Comparison of ENCODE assay signal across 8 cellular contexts in genomic region chr13:26184791-26185250, GRCh38. TPM values are rescaled to one million over a fixed set of nuclear protein-coding genes. Genes with fewer than 3 reads are reported as not detected.
DNase-seq lines count a peak whose midpoint lies in the region; ATAC-seq and TF ChIP-seq lines count a peak whose summit lies in the region.

No MANE protein-coding gene starts in this region.

- intact Hi-C loops in activated CD4-positive, alpha-beta T cell treated with anti-CD3 and anti-CD28 coated beads for 36 hours (cut with DNase I, micrococcal nuclease), result loop anchor here (1.0 to 10.0 kb wide), 8 partner anchors 190 to 1440 kb away; partner anchors contain the start of genes LNX2 (in 1 of the 2), POLR1D (in 1 of the 2) and USP12 (in 1 of the 2)
- intact Hi-C loops in right lobe of liver (cut with DNase I), result no loop called here

- CTCF ChIA-PET in activated CD4-positive, alpha-beta T cell treated with anti-CD3 and anti-CD28 coated beads for 36 hours (lab: Charles Lee), result interaction anchor here (0.5 to 3.9 kb wide), 42 partner anchors 9 to 520 kb away, joined by 3 to 65 read pairs (median 5); partner anchors contain the start of gene RNF6

- H3K4me1 Mint-ChIP-seq in activated CD4-positive, alpha-beta T cell treated with anti-CD3 and anti-CD28 coated beads for 36 hours, result peaks cover 26% of the 10 kb centered on the region
- peaks cover 21% of the 10 kb centered on the region for H3K4me1 Mint-ChIP-seq in chondrocyte (ENCODE audit: low read depth)

- TF ChIP-seq POLR2A in right lobe of liver (IDR thresholded peaks at IDR 0.05), result no peak

- peak overlapping the region; percentile 5 for H3K4me3 Mint-ChIP-seq in activated CD4-positive, alpha-beta T cell treated with anti-CD3 and anti-CD28 coated beads for 36 hours
- no peak overlapping the region for H3K4me3 Mint-ChIP-seq in chondrocyte (ENCODE audit: unreplicated experiment)

- H3K4me3 ChIP-seq in right lobe of liver, result no peak overlapping the region

- whole genome bisulfite sequencing in right lobe of liver (ENCODE audit: insufficient coverage, low coverage, low lambda C conversion rate, missing lambda C conversion rate), result 47% methylated on average over 8 of the region's 8 CpGs

- H3K27ac ChIP-seq in right lobe of liver, result no peak overlapping the region

- ATAC-seq in HG02938 (IDR thresholded peaks at IDR 0.05; ENCODE audit: unreplicated experiment) (peak; percentile 25), right lobe of liver (peak; percentile 54 to 67 (median 62)), GM21576 (IDR thresholded peaks at IDR 0.05; ENCODE audit: unreplicated experiment) (no peak)
- peak; percentile 21 for ATAC-seq in activated CD4-positive, alpha-beta T cell treated with anti-CD3 and anti-CD28 coated beads for 36 hours

- H3K9me3 ChIP-seq in right lobe of liver, result no peaks in the 10 kb centered on the region

- TF ChIP-seq CTCF in chondrocyte (IDR thresholded peaks at IDR 0.05), result peak; percentile 95
- peak; percentile 85 to 96 (median 94) for TF ChIP-seq CTCF in right lobe of liver (IDR thresholded peaks at IDR 0.05)

- H3K36me3 ChIP-seq in right lobe of liver, result no peaks in the 10 kb centered on the region

- no peaks in the 10 kb centered on the region for H3K27me3 Mint-ChIP-seq in activated CD4-positive, alpha-beta T cell treated with anti-CD3 and anti-CD28 coated beads for 36 hours
- no peaks in the 10 kb centered on the region for H3K27me3 Mint-ChIP-seq in chondrocyte (ENCODE audit: low read depth)

- H3K36me3 Mint-ChIP-seq in activated CD4-positive, alpha-beta T cell treated with anti-CD3 and anti-CD28 coated beads for 36 hours (ENCODE audit: low read depth), result peaks cover 7% of the 10 kb centered on the region
- H3K36me3 Mint-ChIP-seq in chondrocyte (ENCODE audit: low read depth), result no peaks in the 10 kb centered on the region

- POLR2A ChIA-PET in activated CD4-positive, alpha-beta T cell treated with anti-CD3 and anti-CD28 coated beads for 36 hours (lab: Charles Lee), result interaction anchor here (0.6 to 1.2 kb wide), 3 partner anchors 14 to 514 kb away, joined by 3 to 7 read pairs (median 4); no protein-coding TSS in a partner anchor

- peak overlapping the region; percentile 76 for H3K27ac Mint-ChIP-seq in activated CD4-positive, alpha-beta T cell treated with anti-CD3 and anti-CD28 coated beads for 36 hours
- H3K27ac Mint-ChIP-seq in chondrocyte (ENCODE audit: unreplicated experiment), result no peak overlapping the region

- H3K27me3 ChIP-seq in right lobe of liver, result no peaks in the 10 kb centered on the region

- DNase-seq in GM04504 (ENCODE audit: low read depth) (peak; percentile 40), NCI-H446 (lab: John Stamatoyannopoulos, UW) (peak; percentile 20 to 79), chondrocyte (ENCODE audit: low spot score) (no peak), right lobe of liver (peak; percentile 55 to 71 (median 65))
- peak; percentile 83 for DNase-seq in activated CD4-positive, alpha-beta T cell treated with anti-CD3 and anti-CD28 coated beads for 36 hours
- peak; percentile 46 for DNase-seq in stimulated activated CD8-positive, alpha-beta memory T cell treated with anti-CD3 and anti-CD28 coated beads, Interleukin-12 subunit alpha, Interleukin-12 subunit beta, amount 100 ng/mL, for 1 hour (ENCODE audit: low read depth)

- H3K9me3 Mint-ChIP-seq in activated CD4-positive, alpha-beta T cell treated with anti-CD3 and anti-CD28 coated beads for 36 hours (ENCODE audit: low read depth), result no peaks in the 10 kb centered on the region
- H3K9me3 Mint-ChIP-seq in chondrocyte (ENCODE audit: low read depth), result no peaks in the 10 kb centered on the region

- peaks cover 0 to 5% (median 2%) of the 10 kb centered on the region in 4 donors for H3K4me1 ChIP-seq in right lobe of liver

RNA-seq across cellular contexts. Expression of gene RNF6, which starts 37.3 kb away (rescaled TPM):
- total RNA-seq in activated CD4-positive, alpha-beta T cell treated with anti-CD3 and anti-CD28 coated beads for 36 hours, result 10 to 100 TPM; 37.0 to 42.4 TPM
- total RNA-seq in chondrocyte (37.2 to 41.4 TPM (median 38.7 TPM) in 3 replicates), right lobe of liver (10 to 100 TPM in 5 of 6 experiments, 1 to 10 TPM in 1; 8.2 to 17.3 (median 11.3) TPM)

Comparison
In these comparisons a context has a peak if more than half of its experiments do, and no peak if none do; other contexts are left out.
1. intact Hi-C loops: an anchor here in activated CD4-positive, alpha-beta T cell treated with anti-CD3 and anti-CD28 coated beads for 36 hours (1.0 to 10.0 kb wide); none called in right lobe of liver.